Comparison of ENCODE assay signal across 8 cellular contexts in genomic region chr21:14383596-14384210, GRCh38. TPM values are rescaled to one million over a fixed set of nuclear protein-coding genes. Genes with fewer than 3 reads are reported as not detected.
A peak's percentile ranks its signal among the peaks of the same experiment; 100 is the strongest.
DNase-seq lines count a peak whose midpoint lies in the region; ATAC-seq and TF ChIP-seq lines count a peak whose summit lies in the region.

No MANE protein-coding gene starts in this region.

- no peak for TF ChIP-seq CTCF in nephron progenitor cell (IDR thresholded peaks at IDR 0.05)

- WGBS in esophagus, 2 donors = 5% methylated on average over 21 of the region's 21 CpGs

- peaks cover 16% of the 10 kb centered on the region for H3K36me3 Mint-ChIP-seq in nephron progenitor cell (ENCODE audit: low read depth)

- ATAC-seq in GM19372 (IDR thresholded peaks at IDR 0.05; ENCODE audit: low read depth, unreplicated experiment) = peak; percentile 15
- ATAC-seq in HG03280 (IDR thresholded peaks at IDR 0.05; ENCODE audit: unreplicated experiment) = peak; percentile 25

- H3K27ac Mint-ChIP-seq in nephron progenitor cell = peak overlapping the region; percentile 100

- peak overlapping the region; percentile 83 to 86 for H3K27ac ChIP-seq in esophagus (ENCODE audit: low read depth in 2 of 2, low read length in 1 of 2)

- H3K4me3 Mint-ChIP-seq in nephron progenitor cell = peak overlapping the region; percentile 100

- peaks cover 3% of the 10 kb centered on the region for H3K9me3 Mint-ChIP-seq in nephron progenitor cell

- no peaks in the 10 kb centered on the region for H3K9me3 ChIP-seq in esophagus (ENCODE audit: control insufficient read depth in 2 of 2, insufficient read depth in 1 of 2, low read depth in 1 of 2, low read length in 1 of 2)

- H3K36me3 ChIP-seq in esophagus (ENCODE audit: control insufficient read depth in 2 of 2, insufficient read depth in 2 of 2, low read length in 1 of 2) = no peaks in the 10 kb centered on the region

- H3K4me1 Mint-ChIP-seq in nephron progenitor cell = peaks cover 58% of the 10 kb centered on the region

- H3K4me1 ChIP-seq in esophagus (ENCODE audit: control insufficient read depth in 2 of 2, insufficient read depth in 2 of 2, low read length in 1 of 2) = no peaks in the 10 kb centered on the region

- peak overlapping the region; percentile 61 to 92 for H3K4me3 ChIP-seq in esophagus (ENCODE audit: low read depth in 1 of 2, low read length in 2 of 2)

- DNase-seq in DMS79 treated with DMSO at 0.1 percent for 48 hours (lab: John Stamatoyannopoulos, UW) (peak; percentile 41), SW480 (ENCODE audit: low spot score) (peak; percentile 44), nephron progenitor cell (no peak), iPS-NIHi7 (ENCODE audit: extremely low spot score) (no peak), GM19240 (ENCODE audit: insufficient read length, low spot score) (no peak)

- no peaks in the 10 kb centered on the region for H3K27me3 ChIP-seq in esophagus (ENCODE audit: control insufficient read depth in 1 of 2, insufficient read depth in 2 of 2, low read length in 2 of 2)

- H3K27me3 Mint-ChIP-seq in nephron progenitor cell (ENCODE audit: low read depth, poor library complexity) = no peaks in the 10 kb centered on the region

RNA-seq across cellular contexts. Expression of gene HSPA13, which starts 0.8 kb away (rescaled TPM):
- polyA plus RNA-seq in esophagus = 1 to 10 TPM; 1.4 to 3.8 TPM

Comparison
In these comparisons a context has a peak if more than half of its experiments do, and no peak if none do; other contexts are left out.
1. DNase-seq: peak in DMS79 treated with DMSO at 0.1 percent for 48 hours (single experiment) and SW480 (single experiment); none in nephron progenitor cell (single experiment), iPS-NIHi7 (single experiment) and GM19240 (single experiment).